Comparison of ENCODE assay signal across 20 cellular contexts in the genomic region with DNA sequence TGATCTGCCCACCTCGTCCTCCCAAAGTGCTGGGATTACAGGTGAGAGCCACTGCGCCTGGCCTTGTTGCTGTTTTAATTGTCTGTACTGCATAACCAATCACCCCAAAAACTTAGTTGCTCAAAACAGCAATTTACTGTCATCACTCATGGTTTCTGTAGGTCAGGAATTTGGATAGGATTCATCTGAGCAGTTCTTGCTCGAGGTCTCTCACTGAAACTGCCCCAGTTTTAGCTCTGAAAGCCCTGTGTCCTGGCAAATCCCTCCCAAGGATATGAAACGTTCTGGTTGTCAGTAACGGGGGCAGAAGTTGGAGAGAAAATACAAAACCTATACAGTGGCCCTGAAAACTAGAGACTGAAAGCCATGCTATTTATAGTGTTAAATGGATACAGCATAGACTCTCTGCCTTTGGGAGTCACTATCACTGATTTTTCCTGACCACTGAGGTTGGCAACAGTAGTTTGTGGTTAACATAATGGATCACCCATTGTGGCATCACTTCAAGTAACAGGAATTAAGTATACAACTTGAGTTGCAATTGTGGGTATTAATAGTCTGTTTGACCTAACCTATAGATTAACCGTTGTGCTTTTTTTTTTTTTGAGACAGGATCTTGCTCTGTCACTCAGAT. TPM values are rescaled to one million over a fixed set of nuclear protein-coding genes. Genes with fewer than 3 reads are reported as not detected.
"Had no signal": no experiment of that assay in that cellular context is flagged by ENCODE, and none has a peak within 500 bp of the region (broad histone marks: within the 10 kb centered on the region; RNA-seq: fewer than 3 reads in every experiment).

No MANE protein-coding gene starts in this region.

- H3K4me1 ChIP-seq: adrenal gland, gastrocnemius medialis, parathyroid adenoma, suprapubic skin, transverse colon had no signal

- H3K79me2 ChIP-seq: parathyroid adenoma had no signal

- ATAC-seq: activated naive CD4-positive, alpha-beta T cell treated with anti-CD3 and anti-CD28 coated beads, Interleukin-2, amount 50 U/mL, for 72 hours; effector memory CD8-positive, alpha-beta T cell; gastrocnemius medialis; heart left ventricle; natural killer cell treated with Interleukin-12 subunit alpha and Interleukin-12 subunit beta and Interleukin-15 and Interleukin-18, amount 100 ng/mL, for 72 hours had no signal

- H3K36me3 Mint-ChIP-seq: activated naive CD4-positive, alpha-beta T cell treated with anti-CD3 and anti-CD28 coated beads, Interleukin-2, amount 50 U/mL, for 72 hours; immature natural killer cell; natural killer cell treated with Interleukin-12 subunit alpha and Interleukin-12 subunit beta and Interleukin-15 and Interleukin-18, amount 100 ng/mL, for 72 hours had no signal

- H3K9me3 Mint-ChIP-seq: activated naive CD4-positive, alpha-beta T cell treated with anti-CD3 and anti-CD28 coated beads, Interleukin-2, amount 50 U/mL, for 72 hours; effector memory CD8-positive, alpha-beta T cell; natural killer cell treated with Interleukin-12 subunit alpha and Interleukin-12 subunit beta and Interleukin-15 and Interleukin-18, amount 100 ng/mL, for 72 hours had no signal

- H3K4me3 Mint-ChIP-seq: effector memory CD8-positive, alpha-beta T cell; immature natural killer cell; natural killer cell treated with Interleukin-12 subunit alpha and Interleukin-12 subunit beta and Interleukin-15 and Interleukin-18, amount 100 ng/mL, for 72 hours had no signal

- H3K27ac Mint-ChIP-seq: activated naive CD4-positive, alpha-beta T cell treated with anti-CD3 and anti-CD28 coated beads, Interleukin-2, amount 50 U/mL, for 72 hours; effector memory CD8-positive, alpha-beta T cell; immature natural killer cell; natural killer cell treated with Interleukin-12 subunit alpha and Interleukin-12 subunit beta and Interleukin-15 and Interleukin-18, amount 100 ng/mL, for 72 hours had no signal

- H3K9ac ChIP-seq: parathyroid adenoma had no signal

- H3K4me3 ChIP-seq: adrenal gland, cardiac muscle cell, gastrocnemius medialis, heart left ventricle, suprapubic skin, transverse colon had no signal

- H3K4me1 Mint-ChIP-seq: immature natural killer cell had no signal

- H2AFZ ChIP-seq: parathyroid adenoma had no signal

- H3K27ac ChIP-seq: adrenal gland, cardiac muscle cell, gastrocnemius medialis, heart left ventricle, parathyroid adenoma, suprapubic skin, transverse colon had no signal

- DNase-seq: activated CD4-positive, alpha-beta T cell treated with anti-CD3 and anti-CD28 coated beads, Interleukin-2, amount 50 U/mL, for 4 hours; activated gamma-delta T cell treated with Interleukin-2 at 50 U/mL for 16 hours; adrenal gland; effector memory CD8-positive, alpha-beta T cell; gastrocnemius medialis; heart left ventricle; immature natural killer cell; mesendoderm; stimulated activated naive CD4-positive, alpha-beta T cell treated with Interleukin-2 at 50 U/mL for 16 hours; SW 1271; T-helper 2 cell; transverse colon had no signal

- H3K9me3 ChIP-seq: adrenal gland, gastrocnemius medialis, heart left ventricle, suprapubic skin, transverse colon had no signal

- H3K27me3 ChIP-seq: adrenal gland, cardiac muscle cell had no signal

- H3K36me3 ChIP-seq: adrenal gland, cardiac muscle cell, gastrocnemius medialis, heart left ventricle, suprapubic skin, transverse colon had no signal

RNA-seq across cellular contexts. Expression of a gene that starts 27.2 kb away (rescaled TPM):
- total RNA-seq: activated CD8-positive, alpha-beta memory T cell treated with anti-CD3 and anti-CD28 coated beads for 36 hours; activated naive CD4-positive, alpha-beta T cell treated with anti-CD3 and anti-CD28 coated beads, Interleukin-2, amount 50 U/mL, for 72 hours; dermis microvascular lymphatic vessel endothelial cell; gastrocnemius medialis; natural killer cell treated with Interleukin-12 subunit alpha and Interleukin-12 subunit beta and Interleukin-15 and Interleukin-18, amount 100 ng/mL, for 72 hours; suprapubic skin; transverse colon had no signal
- polyA plus RNA-seq: immature natural killer cell had no signal

RNA-seq across cellular contexts. Expression of a gene that starts 27.9 kb away (rescaled TPM):
- total RNA-seq: activated CD8-positive, alpha-beta memory T cell treated with anti-CD3 and anti-CD28 coated beads for 36 hours; chondrocyte; dermis microvascular lymphatic vessel endothelial cell; natural killer cell treated with Interleukin-12 subunit alpha and Interleukin-12 subunit beta and Interleukin-15 and Interleukin-18, amount 100 ng/mL, for 72 hours had no signal
- polyA plus RNA-seq: cardiac muscle cell, immature natural killer cell had no signal
